In the genomic region with DNA sequence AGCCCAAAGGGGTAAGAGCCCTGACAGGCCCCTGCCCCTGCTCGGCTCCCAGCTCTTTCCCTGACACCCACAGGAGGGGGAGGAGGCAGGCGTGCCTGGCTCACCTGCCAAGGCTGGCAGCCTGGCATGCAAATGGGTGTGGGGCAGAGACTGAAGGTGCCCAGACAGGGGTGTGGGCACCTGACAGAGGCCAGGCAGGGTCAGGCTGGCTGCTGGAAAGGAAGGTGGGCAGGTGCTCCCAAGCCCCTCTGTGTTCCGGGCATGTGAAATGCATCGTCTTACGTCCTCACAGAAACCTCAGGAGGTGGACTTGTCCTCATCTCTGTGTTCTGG, we compare ENCODE assay signal across 18 cellular contexts.
"Had no signal": no experiment of that assay in that cellular context is flagged by ENCODE, and none has a peak within 500 bp of the region (broad histone marks: within the 10 kb centered on the region; RNA-seq: fewer than 3 reads in every experiment).

No MANE protein-coding gene starts in this region.

- H3K27me3 ChIP-seq: adrenal gland, foreskin keratinocyte, sigmoid colon, testis had no signal

- DNase-seq: activated CD4-positive, alpha-beta T cell treated with anti-CD3 and anti-CD28 coated beads for 1 hour; activated CD4-positive, alpha-beta T cell treated with anti-CD3 and anti-CD28 coated beads, Interleukin-2, amount 50 U/mL, for 4 hours; activated CD8-positive, alpha-beta memory T cell treated with anti-CD3 and anti-CD28 coated beads, Interleukin-2, amount 10 ng/mL, durations not matched to agents 7 days and 5 days; activated T-cell treated with anti-CD3 and anti-CD28 coated beads, Interleukin-2, amount 50 U/mL, for 24 hours; adrenal gland; caudate nucleus; effector CD4-positive, alpha-beta T cell; foreskin keratinocyte; glutamatergic neuron; hypothalamus; kidney glomerular epithelial cell; nephron progenitor cell; sigmoid colon; SK-N-SH; stimulated activated CD4-positive, alpha-beta T cell treated with anti-CD3 and anti-CD28 coated beads, Interleukin-1b, Interleukin-23, amount 100 ng/mL, for 48 hours; stimulated activated naive CD8-positive, alpha-beta T cell treated with anti-CD3 and anti-CD28 coated beads, Interleukin-15, amount 100 ng/mL, for 72 hours; testis had no signal

- H3K36me3 ChIP-seq: adrenal gland, sigmoid colon had no signal

- H3K27ac Mint-ChIP-seq: activated CD8-positive, alpha-beta memory T cell treated with anti-CD3 and anti-CD28 coated beads, Interleukin-2, amount 10 ng/mL, durations not matched to agents 7 days and 5 days; activated naive CD4-positive, alpha-beta T cell treated with anti-CD3 and anti-CD28 coated beads, Interleukin-2, amount 50 U/mL, for 24 hours; activated T-cell treated with anti-CD3 and anti-CD28 coated beads, Interleukin-2, amount 50 U/mL, for 24 hours; nephron progenitor cell; stimulated activated naive CD8-positive, alpha-beta T cell treated with anti-CD3 and anti-CD28 coated beads, Interleukin-15, amount 100 ng/mL, for 72 hours had no signal

- H3K27ac ChIP-seq: adrenal gland, foreskin keratinocyte, sigmoid colon, testis had no signal

- H3K4me3 ChIP-seq: adrenal gland, sigmoid colon, testis had no signal

- H3K36me3 Mint-ChIP-seq: activated CD8-positive, alpha-beta memory T cell treated with anti-CD3 and anti-CD28 coated beads, Interleukin-2, amount 10 ng/mL, durations not matched to agents 7 days and 5 days; activated naive CD4-positive, alpha-beta T cell treated with anti-CD3 and anti-CD28 coated beads, Interleukin-2, amount 50 U/mL, for 24 hours had no signal

- H3K4me2 ChIP-seq: SK-N-SH had no signal

- H3K9ac ChIP-seq: SK-N-SH had no signal

- H3K4me1 Mint-ChIP-seq: activated CD8-positive, alpha-beta memory T cell treated with anti-CD3 and anti-CD28 coated beads, Interleukin-2, amount 10 ng/mL, durations not matched to agents 7 days and 5 days; activated naive CD4-positive, alpha-beta T cell treated with anti-CD3 and anti-CD28 coated beads, Interleukin-2, amount 50 U/mL, for 24 hours; stimulated activated naive CD8-positive, alpha-beta T cell treated with anti-CD3 and anti-CD28 coated beads, Interleukin-15, amount 100 ng/mL, for 72 hours had no signal

- H3K9me3 Mint-ChIP-seq: activated naive CD4-positive, alpha-beta T cell treated with anti-CD3 and anti-CD28 coated beads, Interleukin-2, amount 50 U/mL, for 24 hours; activated T-cell treated with anti-CD3 and anti-CD28 coated beads, Interleukin-2, amount 50 U/mL, for 24 hours; nephron progenitor cell; stimulated activated naive CD8-positive, alpha-beta T cell treated with anti-CD3 and anti-CD28 coated beads, Interleukin-15, amount 100 ng/mL, for 72 hours had no signal

- H3K9me3 ChIP-seq: adrenal gland, sigmoid colon, SK-N-SH, testis had no signal

- H3K4me1 ChIP-seq: adrenal gland, sigmoid colon had no signal

- H3K4me3 Mint-ChIP-seq: activated CD8-positive, alpha-beta memory T cell treated with anti-CD3 and anti-CD28 coated beads, Interleukin-2, amount 10 ng/mL, durations not matched to agents 7 days and 5 days; activated naive CD4-positive, alpha-beta T cell treated with anti-CD3 and anti-CD28 coated beads, Interleukin-2, amount 50 U/mL, for 24 hours; activated T-cell treated with anti-CD3 and anti-CD28 coated beads, Interleukin-2, amount 50 U/mL, for 24 hours; nephron progenitor cell; stimulated activated naive CD8-positive, alpha-beta T cell treated with anti-CD3 and anti-CD28 coated beads, Interleukin-15, amount 100 ng/mL, for 72 hours had no signal

- ATAC-seq: activated CD8-positive, alpha-beta memory T cell treated with anti-CD3 and anti-CD28 coated beads, Interleukin-2, amount 10 ng/mL, durations not matched to agents 7 days and 5 days; foreskin keratinocyte; stimulated activated naive CD8-positive, alpha-beta T cell treated with anti-CD3 and anti-CD28 coated beads, Interleukin-15, amount 100 ng/mL, for 72 hours had no signal
